23 cellular contexts compared by ENCODE assay signal in the genomic region with DNA sequence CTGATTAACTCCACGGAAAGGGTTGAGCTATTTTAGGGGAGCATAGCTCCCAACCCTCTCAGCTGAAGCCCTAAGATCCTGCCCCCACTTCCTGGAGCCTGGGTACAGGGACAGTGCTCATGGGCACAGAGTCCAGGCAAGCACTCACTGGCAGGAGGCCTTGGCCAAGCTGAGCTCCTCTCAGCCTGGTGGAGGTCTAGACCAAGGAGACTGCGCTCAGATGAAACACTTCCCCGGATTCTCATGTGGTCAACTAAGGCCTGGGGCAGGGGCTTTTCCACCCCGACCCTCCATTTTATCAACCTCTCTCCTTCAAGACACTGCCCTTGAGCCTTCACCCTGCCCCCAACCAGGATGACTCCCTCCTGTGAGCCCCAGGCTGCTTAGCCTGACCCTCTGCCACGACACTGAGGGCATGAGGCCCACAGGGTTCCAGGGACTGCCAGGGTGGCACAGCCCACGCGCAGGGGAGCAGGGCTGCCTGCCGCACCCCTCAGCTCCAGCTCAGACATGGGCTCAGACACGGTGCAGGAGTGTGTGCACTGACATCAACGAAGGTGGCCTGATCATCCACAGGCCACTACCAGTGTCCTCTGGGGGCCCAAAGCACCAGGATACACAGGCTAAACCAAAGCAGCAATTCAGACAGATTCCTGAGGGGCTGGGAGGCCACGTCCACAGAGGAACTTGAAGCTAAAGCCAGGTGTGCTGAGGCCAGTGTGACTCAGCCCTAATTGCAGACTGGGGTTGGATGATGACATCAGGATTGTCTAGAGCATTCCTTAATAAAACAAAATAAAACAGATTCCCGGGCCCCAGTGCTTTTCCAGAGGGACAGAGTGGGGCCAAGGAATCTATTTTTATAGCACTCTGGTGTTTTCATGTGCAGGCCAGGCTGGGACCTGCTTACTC. TPM values are rescaled to one million over a fixed set of nuclear protein-coding genes. Genes with fewer than 3 reads are reported as not detected.
DNase-seq lines count a peak whose midpoint lies in the region; ATAC-seq and TF ChIP-seq lines count a peak whose summit lies in the region.
"Had no signal": no experiment of that assay in that cellular context is flagged by ENCODE, and none has a peak within 500 bp of the region (broad histone marks: within the 10 kb centered on the region; RNA-seq: fewer than 3 reads in every experiment).

No MANE protein-coding gene starts in this region.

- H3K4me1 ChIP-seq in HEK293 (ENCODE audit: control insufficient read depth, insufficient read depth, low read length) (no peaks in the 10 kb centered on the region), mammary epithelial cell (ENCODE audit: insufficient read depth, low read length) (peaks cover 3% of the 10 kb centered on the region), mesenchymal stem cell (ENCODE audit: control insufficient read depth, insufficient read depth, low read depth, low read length) (peaks cover 5% of the 10 kb centered on the region)

- ATAC-seq in GM21367 (IDR thresholded peaks at IDR 0.05; ENCODE audit: unreplicated experiment) = no peak
- ATAC-seq in HG02884 (IDR thresholded peaks at IDR 0.05; ENCODE audit: unreplicated experiment) = no peak
- ATAC-seq: effector memory CD8-positive, alpha-beta T cell; GM12878 had no signal

- no peaks in the 10 kb centered on the region for H3K79me2 ChIP-seq in mammary epithelial cell (ENCODE audit: insufficient read depth, low read length)

- H2BK120ac ChIP-seq in mesenchymal stem cell (ENCODE audit: low read depth, low read length) = no peak overlapping the region

- no peak for TF ChIP-seq CTCF in AG10803 (conservative IDR thresholded peaks at IDR 0.05; ENCODE audit: low read length)
- TF ChIP-seq CTCF in HEK293 (tag by site-specific recombination; IDR thresholded peaks at IDR 0.05) = no peak
- no peak for TF ChIP-seq CTCF in mammary epithelial cell (conservative IDR thresholded peaks at IDR 0.05 in 1 of 2, IDR thresholded peaks at IDR 0.05 in 1 of 2; ENCODE audit: extremely low read depth in 1 of 2, insufficient read depth in 1 of 2, low read depth in 1 of 2, low read length in 2 of 2)

- no peak overlapping the region for H4K8ac ChIP-seq in mesenchymal stem cell (ENCODE audit: low read length)

- CTCF ChIA-PET in HEK293 (lab: Yijun Ruan, JAX) (no interaction called here), mammary epithelial cell (lab: Charles Lee; ENCODE audit: low non-redundant PET) (no interaction called here)

- no peaks in the 10 kb centered on the region for H3K79me1 ChIP-seq in mesenchymal stem cell (replicated peaks; ENCODE audit: low read length, poor library complexity, severe bottlenecking)

- H3K27me3 ChIP-seq in mammary epithelial cell (ENCODE audit: insufficient read depth, low read length) (no peaks in the 10 kb centered on the region), mesenchymal stem cell (ENCODE audit: control insufficient read depth in 1 of 2, insufficient read depth in 1 of 2, low read length in 2 of 2) (peaks cover 30 to 89% of the 10 kb centered on the region in 2 experiments), MG63 (peaks cover 23% of the 10 kb centered on the region)

- DNase-seq in AG10803 (ENCODE audit: low read depth) = peak; percentile 5
- peak; percentile 55 for DNase-seq in mammary epithelial cell
- no peak for DNase-seq in mesenchymal stem cell
- no peak for DNase-seq in MG63
- no peak for DNase-seq in COR-L47 (lab: John Stamatoyannopoulos, UW)
- DNase-seq: central memory CD4-positive, alpha-beta T cell; effector memory CD8-positive, alpha-beta T cell; GDM1; hippocampal formation; Karpas-422; NCI-H1436; Right ventricle myocardium superior; stimulated activated CD4-positive, alpha-beta T cell treated with anti-CD3 and anti-CD28 coated beads, Interleukin-2, amount 100 ng/mL, for 24 hours; substantia nigra; T-helper 2 cell had no signal

- H3K14ac ChIP-seq in mesenchymal stem cell (ENCODE audit: low read length in 2 of 2) = peak overlapping the region in 1 of 2 experiments; percentile 59

- H3K4ac ChIP-seq in mesenchymal stem cell (ENCODE audit: low read depth in 1 of 2, low read length in 2 of 2) = no peak overlapping the region

- dilution Hi-C loops in mammary epithelial cell (cut with HindIII; ENCODE audit: low sequenced_read_pairs) = no loop called here

- no peak overlapping the region for H2BK12ac ChIP-seq in mesenchymal stem cell (ENCODE audit: low read length in 2 of 2)

- H3K9me3 ChIP-seq in HEK293 (ENCODE audit: control insufficient read depth, insufficient read depth, low read depth, low read length) (no peaks in the 10 kb centered on the region), mammary epithelial cell (replicated peaks; ENCODE audit: insufficient read depth, low read length) (no peaks in the 10 kb centered on the region), mesenchymal stem cell (ENCODE audit: control insufficient read depth, low read length) (no peaks in the 10 kb centered on the region), MG63 (no peaks in the 10 kb centered on the region)

- H2AK5ac ChIP-seq in mesenchymal stem cell (ENCODE audit: low read length, severe bottlenecking) = no peak overlapping the region

- H4K20me1 ChIP-seq in mammary epithelial cell (ENCODE audit: insufficient read depth, low read length) = no peaks in the 10 kb centered on the region

- no peak overlapping the region for H2BK15ac ChIP-seq in mesenchymal stem cell (ENCODE audit: low read depth, poor library complexity, severe bottlenecking)

- H2AFZ ChIP-seq in mammary epithelial cell (ENCODE audit: low read depth, low read length) = no peak overlapping the region
- no peak overlapping the region for H2AFZ ChIP-seq in mesenchymal stem cell (ENCODE audit: low read depth, low read length)

- H4K91ac ChIP-seq in mesenchymal stem cell (ENCODE audit: low read length) = peak overlapping the region; percentile 53

- BruUV-seq in mammary epithelial cell (replicated peaks; lab: Mats Ljungman, UMichigan) = no TSS peak

- intact Hi-C loops in mammary epithelial cell (cut with micrococcal nuclease) = no loop called here

- no peaks in the 10 kb centered on the region for H3K36me3 ChIP-seq in HEK293 (ENCODE audit: control insufficient read depth in 2 of 2, insufficient read depth in 1 of 2, low read length in 2 of 2)
- H3K36me3 ChIP-seq in mammary epithelial cell (ENCODE audit: insufficient read depth, low read length) = no peaks in the 10 kb centered on the region
- H3K36me3 ChIP-seq in mesenchymal stem cell (ENCODE audit: control insufficient read depth in 1 of 2, insufficient read depth in 2 of 2, low read depth in 1 of 2, low read length in 2 of 2) = no peaks in the 10 kb centered on the region
- H3K36me3 ChIP-seq in MG63 = no peaks in the 10 kb centered on the region

- no peak overlapping the region for H2BK5ac ChIP-seq in mesenchymal stem cell (ENCODE audit: low read depth, low read length, poor library complexity, severe bottlenecking)

- no peak overlapping the region for H3K23ac ChIP-seq in mesenchymal stem cell (ENCODE audit: low read length in 2 of 2)

- H3K18ac ChIP-seq in mesenchymal stem cell (ENCODE audit: low read depth in 1 of 2, low read length in 2 of 2) = no peak overlapping the region

- H3K9ac ChIP-seq in mammary epithelial cell (ENCODE audit: insufficient read depth, low read length) = no peak overlapping the region
- no peak overlapping the region for H3K9ac ChIP-seq in mesenchymal stem cell (ENCODE audit: low read length)

- no peak overlapping the region for H3K4me2 ChIP-seq in mammary epithelial cell (ENCODE audit: insufficient read depth, low read depth, low read length)
- no peak overlapping the region for H3K4me2 ChIP-seq in mesenchymal stem cell (ENCODE audit: low read length, poor library complexity, severe bottlenecking)

- no peak overlapping the region for H3K27ac ChIP-seq in HEK293 (ENCODE audit: extremely low read depth, low read depth, low read length)
- no peak overlapping the region for H3K27ac ChIP-seq in mammary epithelial cell (ENCODE audit: insufficient read depth, low read depth, low read length)
- H3K27ac ChIP-seq in mesenchymal stem cell (ENCODE audit: low read length, poor library complexity, severe bottlenecking) = no peak overlapping the region

- POLR2A ChIA-PET in HEK293 (lab: Yijun Ruan, JAX) = interaction anchor here (0.5 to 0.6 kb wide), 2 partner anchors 246 to 284 kb away, joined by 3 to 6 read pairs; no protein-coding TSS in a partner anchor

- in situ Hi-C loops in mammary epithelial cell (cut with MboI; ENCODE audit: low sequenced_read_pairs in 2 of 2) = no loop called here

- H3K4me3 ChIP-seq in AG10803 (ENCODE audit: low read length) = no peak overlapping the region
- H3K4me3 ChIP-seq in HEK293 (ENCODE audit: low read depth, low read length) = no peak overlapping the region
- no peak overlapping the region for H3K4me3 ChIP-seq in mammary epithelial cell (replicated peaks in 1 of 3; ENCODE audit: insufficient read depth in 1 of 3, low read depth in 2 of 3, low read length in 3 of 3)
- no peak overlapping the region for H3K4me3 ChIP-seq in mesenchymal stem cell (ENCODE audit: insufficient read depth in 1 of 2, low read depth in 1 of 2, low read length in 2 of 2)
- no peak overlapping the region for H3K4me3 ChIP-seq in MG63
- H3K4me3 ChIP-seq: GM12878 had no signal

- 44% methylated on average over 10 of the region's 12 CpGs for WGBS in mammary epithelial cell (ENCODE audit: low coverage, missing lambda C conversion rate)
- 56% methylated on average over 12 of the region's 12 CpGs for WGBS in mesenchymal stem cell

TF ChIP-seq in HEK293, 187 proteins besides CTCF, POLR2A, EP300 and RAD21:
- TF ChIP-seq ZNF521 (tag by site-specific recombination; IDR thresholded peaks at IDR 0.05) (no peak), ZBTB20 (tag by site-specific recombination; IDR thresholded peaks at IDR 0.05) (peak; percentile 70), SP7 (tag by site-specific recombination; IDR thresholded peaks at IDR 0.05) (peak; percentile 47; the same call in 1 of the 2 replicates)
TF ChIP-seq in HEK293: peak in this region for 2.

RNA-seq across cellular contexts. Expression of gene CHAT, which starts 18.8 kb away (rescaled TPM):
- not detected for total RNA-seq in mammary epithelial cell
- polyA plus RNA-seq in mammary epithelial cell = not detected
- polyA minus RNA-seq in mammary epithelial cell = not detected
- not detected for polyA plus RNA-seq in mesenchymal stem cell (2013, experiment 1 of 2)
- polyA plus RNA-seq in mesenchymal stem cell (2013, experiment 2 of 2) = not detected
- not detected in 2 replicates for total RNA-seq in MG63 (2014; rRNA removed; shearing (Covaris generic); ENCODE audit: low replicate concordance)
- total RNA-seq: activated CD8-positive, alpha-beta memory T cell treated with anti-CD3 and anti-CD28 coated beads for 36 hours; GM12878; omental fat pad; Right ventricle myocardium superior had no signal
- polyA plus RNA-seq: adipose tissue, GM12878 had no signal

RNA-seq across cellular contexts. Expression of gene SLC18A3, which starts 22.6 kb away (rescaled TPM):
- total RNA-seq in mammary epithelial cell = not detected
- not detected for polyA plus RNA-seq in mammary epithelial cell
- not detected for polyA minus RNA-seq in mammary epithelial cell
- polyA plus RNA-seq in mesenchymal stem cell (2013, experiment 1 of 2) = not detected
- polyA plus RNA-seq in mesenchymal stem cell (2013, experiment 2 of 2) = not detected
- total RNA-seq in MG63 (2014; rRNA removed; shearing (Covaris generic); ENCODE audit: low replicate concordance) = not detected in 2 replicates
- total RNA-seq: activated CD8-positive, alpha-beta memory T cell treated with anti-CD3 and anti-CD28 coated beads for 36 hours; GM12878; omental fat pad; Right ventricle myocardium superior had no signal
- polyA plus RNA-seq: GM12878 had no signal

RNA-seq across cellular contexts. Expression of gene C10orf53, which starts 46.8 kb away (rescaled TPM):
- not detected for total RNA-seq in mammary epithelial cell
- polyA plus RNA-seq in mammary epithelial cell = not detected
- not detected for polyA minus RNA-seq in mammary epithelial cell
- polyA plus RNA-seq in mesenchymal stem cell (2013, experiment 1 of 2) = not detected
- not detected for polyA plus RNA-seq in mesenchymal stem cell (2013, experiment 2 of 2)
- total RNA-seq in MG63 (2014; rRNA removed; shearing (Covaris generic); ENCODE audit: low replicate concordance) = not detected in 2 replicates
- total RNA-seq: activated CD8-positive, alpha-beta memory T cell treated with anti-CD3 and anti-CD28 coated beads for 36 hours; activated T-helper 2 cell treated with anti-CD3 and anti-CD28 coated beads, Interferon-gamma antibody, Interleukin-2, Interleukin-4, amounts not matched to agents 10 μg/mL and 5 μg/mL and 100 μg/mL, durations not matched to agents 14 hours and 24 hours and 36 hours; GM12878; omental fat pad; Right ventricle myocardium superior had no signal
- polyA plus RNA-seq: adipose tissue, GM12878 had no signal

Comparison
In these comparisons a context has a peak if more than half of its experiments do, and no peak if none do; other contexts are left out.
1. DNase-seq: peak in AG10803 (single experiment) and mammary epithelial cell (single experiment); none in mesenchymal stem cell (single experiment), MG63 (single experiment) and COR-L47 (single experiment).